ENCODE assay signal across 8 cellular contexts in genomic region chr14:49892636-49893308, GRCh38. TPM values are rescaled to one million over a fixed set of nuclear protein-coding genes. Genes with fewer than 3 reads are reported as not detected.
A peak's percentile ranks its signal among the peaks of the same experiment; 100 is the strongest.
DNase-seq lines count a peak whose midpoint lies in the region; ATAC-seq, FAIRE-seq and TF ChIP-seq lines count a peak whose summit lies in the region.

Gene ARF6 (plus strand): TSS chr14:49893082. CDS start chr14:49893737, 655 bp downstream.

- no peaks in the 10 kb centered on the region for H3K9me3 Mint-ChIP-seq in progenitor cell of endocrine pancreas (ENCODE audit: low read depth)

- intact Hi-C loops in left cardiac atrium (cut with DNase I): loop anchor here in 1 of 2 donors (5.0 kb wide), 1 partner anchor 110 kb away; no protein-coding TSS in a partner anchor

- H3K4me3 Mint-ChIP-seq in progenitor cell of endocrine pancreas (ENCODE audit: low read depth): peak within 1 kb of the TSS; percentile 88

- FAIRE-seq in GM12892 (lab: Jason Lieb, UNC): peak; percentile 93

- TF ChIP-seq POLR2A in GM12892 (IDR thresholded peaks at IDR 0.05; ENCODE audit: low read depth, low read length): peak; percentile 95

- H3K27ac Mint-ChIP-seq in progenitor cell of endocrine pancreas: peak within 1 kb of the TSS; percentile 99

- TF ChIP-seq CTCF in progenitor cell of endocrine pancreas (IDR thresholded peaks at IDR 0.05; ENCODE audit: unreplicated experiment): no peak

- H3K4me1 Mint-ChIP-seq in progenitor cell of endocrine pancreas (ENCODE audit: low read depth): peaks cover 28% of the 10 kb centered on the region

- ATAC-seq in HG02852 (IDR thresholded peaks at IDR 0.05; ENCODE audit: unreplicated experiment): peak; percentile 80
- peak; percentile 98 to 99 for ATAC-seq in left cardiac atrium

- H3K36me3 Mint-ChIP-seq in progenitor cell of endocrine pancreas (ENCODE audit: insufficient read depth): peaks cover 11% of the 10 kb centered on the region

- DNase-seq in GM12892 (ENCODE audit: insufficient read length) (peak; percentile 89), NCI-H146 (lab: John Stamatoyannopoulos, UW) (peak; percentile 97), T-helper 1 cell (peak; percentile 91 to 98 (median 92)), amniotic epithelial cell (ENCODE audit: low read depth) (peak; percentile 94), left cardiac atrium (peak; percentile 100), progenitor cell of endocrine pancreas (ENCODE audit: low spot score, unreplicated experiment) (peak; percentile 96), ureter (ENCODE audit: low spot score) (peak; percentile 99)

- no peaks in the 10 kb centered on the region for H3K27me3 Mint-ChIP-seq in progenitor cell of endocrine pancreas

RNA-seq across cellular contexts. Expression of gene ARF6, which starts in this region (rescaled TPM):
- polyA plus RNA-seq in GM12892 (2012; ENCODE audit: missing spikeins): 56.2 TPM
- total RNA-seq in left cardiac atrium (10 to 100 TPM; 28.6 to 38.0 TPM), progenitor cell of endocrine pancreas (49.8 and 49.9 TPM in 2 replicates), ureter (75.5 TPM)

Comparison
In these comparisons a context has a peak if more than half of its experiments do, and no peak if none do; other contexts are left out.
1. Peak in every context shown above with its lines: DNase-seq and ATAC-seq.